20 cellular contexts compared by ENCODE assay signal in genomic region chr14:59118171-59118570, GRCh38.
"Had no signal": no experiment of that assay in that cellular context is flagged by ENCODE, and none has a peak within 500 bp of the region (broad histone marks: within the 10 kb centered on the region; RNA-seq: fewer than 3 reads in every experiment).

No MANE protein-coding gene starts in this region.

- H3K36me3 ChIP-seq: cardiac muscle cell, heart left ventricle, neutrophil, ovary, prostate gland, upper lobe of right lung had no signal

- H3K4me3 ChIP-seq: body of pancreas, cardiac muscle cell, heart left ventricle, ovary, prostate gland, upper lobe of right lung had no signal

- DNase-seq: activated CD4-positive, alpha-beta memory T cell treated with anti-CD3 and anti-CD28 coated beads, Interleukin-2, amount 10 ng/mL, durations not matched to agents 7 days and 5 days; activated CD4-positive, alpha-beta T cell treated with anti-CD3 and anti-CD28 coated beads, Interleukin-2, amount 10 ng/mL, durations not matched to agents 24 days and 14 days; activated CD8-positive, alpha-beta memory T cell treated with anti-CD3 and anti-CD28 coated beads, Interleukin-2, amount 10 ng/mL, durations not matched to agents 7 days and 5 days; activated gamma-delta T cell; activated naive CD4-positive, alpha-beta T cell treated with anti-CD3 and anti-CD28 coated beads, Interleukin-2, amount 50 U/mL, for 16 hours; activated naive CD8-positive, alpha-beta T cell treated with anti-CD3 and anti-CD28 coated beads, Interleukin-2, amount 50 U/mL, for 24 hours; activated T-cell treated with anti-CD3 and anti-CD28 coated beads for 4 hours; body of pancreas; cortex of kidney; endodermal cell; heart left ventricle; islet precursor cell; left cardiac atrium; ovary; stimulated activated CD4-positive, alpha-beta T cell treated with anti-CD3 and anti-CD28 coated beads, Interleukin-4, amount 100 ng/mL, for 24 hours; stimulated activated naive CD4-positive, alpha-beta T cell treated with Interleukin-2 at 50 U/mL for 16 hours; upper lobe of right lung had no signal

- H3K4me1 ChIP-seq: body of pancreas, heart left ventricle, prostate gland, upper lobe of right lung had no signal

- ATAC-seq: activated CD8-positive, alpha-beta memory T cell treated with anti-CD3 and anti-CD28 coated beads, Interleukin-2, amount 10 ng/mL, durations not matched to agents 7 days and 5 days; activated naive CD8-positive, alpha-beta T cell treated with anti-CD3 and anti-CD28 coated beads, Interleukin-2, amount 50 U/mL, for 24 hours; body of pancreas; heart left ventricle; left cardiac atrium; upper lobe of right lung had no signal

- H3K27me3 ChIP-seq: body of pancreas, cardiac muscle cell, heart left ventricle, ovary, upper lobe of right lung had no signal

- H3K27ac ChIP-seq: body of pancreas, cardiac muscle cell, heart left ventricle, neutrophil, ovary, prostate gland, upper lobe of right lung had no signal

- H3K9me3 ChIP-seq: body of pancreas, heart left ventricle, neutrophil, ovary, prostate gland, upper lobe of right lung had no signal
